ENCODE assay signal across 16 cellular contexts in the genomic region with DNA sequence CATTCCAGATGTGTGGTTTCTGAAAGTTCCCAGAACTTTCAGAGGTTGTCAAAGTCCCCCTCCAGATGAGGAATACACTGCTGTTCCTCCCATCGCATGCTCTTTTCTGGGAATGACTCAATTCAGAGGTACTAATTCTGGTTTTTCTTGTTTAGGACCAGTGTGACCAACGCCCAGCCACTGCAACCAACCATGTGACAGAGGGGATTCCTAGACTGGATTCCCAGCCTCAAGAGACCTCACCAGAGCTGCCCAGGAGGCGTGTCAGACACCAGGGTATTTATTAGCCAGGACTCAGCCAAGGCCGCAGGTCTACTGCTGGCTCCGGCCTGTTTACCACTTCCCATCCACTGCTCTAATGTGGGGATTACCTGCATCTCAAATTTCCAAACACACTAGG. TPM values are rescaled to one million over a fixed set of nuclear protein-coding genes. Genes with fewer than 3 reads are reported as not detected.
DNase-seq lines count a peak whose midpoint lies in the region; ATAC-seq, FAIRE-seq and TF ChIP-seq lines count a peak whose summit lies in the region.
"Had no signal": no experiment of that assay in that cellular context is flagged by ENCODE, and none has a peak within 500 bp of the region (broad histone marks: within the 10 kb centered on the region; RNA-seq: fewer than 3 reads in every experiment).

No MANE protein-coding gene starts in this region.

- peaks cover 8 to 66% (median 21%) of the 10 kb centered on the region in 3 donors for H3K36me3 ChIP-seq in pancreas
- H3K36me3 ChIP-seq: uterus had no signal

- peak overlapping the region; percentile 47 for H3K27ac ChIP-seq in foreskin keratinocyte
- H3K27ac ChIP-seq in pancreas = peak overlapping the region in 2 of 4 donors; percentile 39 to 53
- H3K27ac ChIP-seq: C4-2B, HL-60, uterus had no signal

- 55 to 66% methylated on average over 5 of the region's 5 CpGs for WGBS in pancreas, 2 donors

- no peaks in the 10 kb centered on the region for H3K9me3 ChIP-seq in pancreas
- H3K9me3 ChIP-seq: uterus had no signal

- TF ChIP-seq CTCF in GM12865 (IDR thresholded peaks at IDR 0.05; ENCODE audit: insufficient read depth, low read depth, low read length, missing control alignments) (no peak), foreskin keratinocyte (conservative IDR thresholded peaks at IDR 0.05) (no peak), pancreas (IDR thresholded peaks at IDR 0.05) (no peak)

- DNase-seq in GM12865 (ENCODE audit: low read depth) (peak; percentile 54), foreskin keratinocyte (peak; percentile 42 to 76), pancreas (peak in 3 of 6 donors; percentile 36 to 47 (median 44)), DMS79 treated with DMSO at 0.1 percent for 48 hours (lab: John Stamatoyannopoulos, UW) (no peak)
- DNase-seq: activated CD4-positive, alpha-beta T cell treated with anti-CD3 and anti-CD28 coated beads, Interleukin-2, amount 50 U/mL, for 4 hours; Karpas-422; NCI-H187 treated with DMSO at 0.1 percent for 48 hours; NCI-H748 treated with DMSO at 0.1 percent for 48 hours; T1000; uterus had no signal

- no peaks in the 10 kb centered on the region for H3K27me3 ChIP-seq in foreskin keratinocyte
- H3K27me3 ChIP-seq in pancreas = no peaks in the 10 kb centered on the region
- H3K27me3 ChIP-seq: uterus had no signal

- peaks cover 15% of the 10 kb centered on the region for H3K4me1 ChIP-seq in foreskin keratinocyte
- H3K4me1 ChIP-seq in pancreas = no peaks in the 10 kb centered on the region
- H3K4me1 ChIP-seq: uterus had no signal

- peak; percentile 60 for ATAC-seq in HG02938 (IDR thresholded peaks at IDR 0.05; ENCODE audit: unreplicated experiment)
- peak; percentile 82 for ATAC-seq in foreskin keratinocyte
- ATAC-seq in pancreas = peak; percentile 59 to 92 (median 80)
- no peak for ATAC-seq in HG03342 (IDR thresholded peaks at IDR 0.05; ENCODE audit: unreplicated experiment)
- no peak for ATAC-seq in HG03139 (IDR thresholded peaks at IDR 0.05; ENCODE audit: unreplicated experiment)

- FAIRE-seq in pancreas (lab: Jason Lieb, UNC) = no peak
- FAIRE-seq: frontal cortex had no signal

- no peak overlapping the region for H3K4me3 ChIP-seq in GM12865 (ENCODE audit: low read depth, low read length)
- H3K4me3 ChIP-seq in pancreas = no peak overlapping the region
- H3K4me3 ChIP-seq: uterus had no signal

- intact Hi-C loops in pancreas (cut with DNase I) = no loop called here

RNA-seq across cellular contexts. Expression of gene TRAFD1, which starts 24.2 kb away (rescaled TPM):
- total RNA-seq in foreskin keratinocyte (19.0 TPM in 2 replicates), pancreas (10 to 100 TPM in 2 of 6 donors, 1 to 10 TPM in 4; 5.9 to 18.2 (median 8.5) TPM)
- polyA plus RNA-seq in foreskin keratinocyte (14.0 and 16.0 TPM in 2 replicates), pancreas (10 to 100 TPM in 1 of 2 donors, 1 to 10 TPM in 1; 6.4 to 10.2 TPM)

RNA-seq across cellular contexts. Expression of gene NAA25, which starts 41.0 kb away (rescaled TPM):
- total RNA-seq in foreskin keratinocyte (26.7 and 27.9 TPM in 2 replicates), pancreas (10 to 100 TPM in 5 of 6 donors, 1 to 10 TPM in 1; 7.6 to 14.1 (median 12.5) TPM)
- polyA plus RNA-seq in foreskin keratinocyte (4.1 and 4.9 TPM in 2 replicates), pancreas (1 to 10 TPM; 5.0 to 7.0 TPM)

Comparison
In these comparisons a context has a peak if more than half of its experiments do, and no peak if none do; other contexts are left out.
1. ATAC-seq: peak in HG02938 (single experiment), foreskin keratinocyte (single experiment) and pancreas (4 of 4); none in HG03342 (single experiment) and HG03139 (single experiment).